In the genomic region with DNA sequence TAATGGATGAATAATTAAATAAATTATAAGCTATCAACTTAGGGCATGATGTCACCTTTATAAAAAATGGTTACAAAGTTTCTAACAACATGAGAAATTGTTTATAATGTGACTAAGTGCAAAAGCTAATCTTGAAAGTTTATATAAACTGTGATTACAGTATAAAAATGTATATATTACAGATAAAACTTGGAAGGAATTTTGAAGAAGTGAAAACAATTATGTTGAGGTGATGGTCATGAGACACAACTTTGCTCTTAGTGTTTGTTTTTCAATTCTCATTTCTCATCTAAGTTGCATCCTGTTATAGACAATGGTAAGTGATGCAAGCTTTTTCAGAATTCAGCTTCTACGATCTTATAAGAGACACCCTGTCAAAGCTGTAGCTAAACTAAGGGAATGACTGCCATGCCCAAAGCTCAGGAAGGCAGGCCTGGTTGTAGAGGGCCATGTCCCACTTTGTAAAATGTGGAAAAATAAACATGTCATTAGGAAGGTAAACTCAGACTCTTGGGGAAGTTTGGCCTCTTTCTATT, we compare ENCODE assay signal across 11 cellular contexts. TPM values are rescaled to one million over a fixed set of nuclear protein-coding genes. Genes with fewer than 3 reads are reported as not detected.
DNase-seq lines count a peak whose midpoint lies in the region; ATAC-seq, FAIRE-seq and TF ChIP-seq lines count a peak whose summit lies in the region.
"Had no signal": no experiment of that assay in that cellular context is flagged by ENCODE, and none has a peak within 500 bp of the region (broad histone marks: within the 10 kb centered on the region; RNA-seq: fewer than 3 reads in every experiment).

No MANE protein-coding gene starts in this region.

- FAIRE-seq in colon (lab: Jason Lieb, UNC) = peak; percentile 53
- no peak for FAIRE-seq in urothelium cell line (lab: Jason Lieb, UNC)

- no peaks in the 10 kb centered on the region for H3K27me3 Mint-ChIP-seq in activated CD4-positive, alpha-beta memory T cell treated with anti-CD3 and anti-CD28 coated beads for 36 hours

- peaks cover 4% of the 10 kb centered on the region for H3K9me3 Mint-ChIP-seq in activated CD4-positive, alpha-beta memory T cell treated with anti-CD3 and anti-CD28 coated beads for 36 hours

- no peak overlapping the region for H3K27ac ChIP-seq in RWPE1
- H3K27ac ChIP-seq: adrenal gland, VCaP had no signal

- no peaks in the 10 kb centered on the region for H3K4me1 Mint-ChIP-seq in activated CD4-positive, alpha-beta memory T cell treated with anti-CD3 and anti-CD28 coated beads for 36 hours (ENCODE audit: low read depth)

- TF ChIP-seq POLR2A in GM18505 (IDR thresholded peaks at IDR 0.05; ENCODE audit: borderline replicate concordance, extremely low read depth, insufficient read depth, insufficient read length) = no peak

- intact Hi-C loops in activated CD4-positive, alpha-beta memory T cell treated with anti-CD3 and anti-CD28 coated beads for 36 hours (cut with micrococcal nuclease) = no loop called here

- CTCF ChIA-PET in RWPE1 (lab: Yijun Ruan, JAX) = interaction anchor here (0.6 to 0.7 kb wide), 6 partner anchors 9 to 1603 kb away, joined by 3 to 7 read pairs (median 3); no protein-coding TSS in a partner anchor
- CTCF ChIA-PET in activated CD4-positive, alpha-beta memory T cell treated with anti-CD3 and anti-CD28 coated beads for 36 hours (lab: Charles Lee) = no interaction called here

- no peak overlapping the region for H3K27ac Mint-ChIP-seq in activated CD4-positive, alpha-beta memory T cell treated with anti-CD3 and anti-CD28 coated beads for 36 hours

- H3K4me3 Mint-ChIP-seq in activated CD4-positive, alpha-beta memory T cell treated with anti-CD3 and anti-CD28 coated beads for 36 hours = no peak overlapping the region

- H3K36me3 Mint-ChIP-seq in activated CD4-positive, alpha-beta memory T cell treated with anti-CD3 and anti-CD28 coated beads for 36 hours = no peaks in the 10 kb centered on the region

- no peak for TF ChIP-seq CTCF in RWPE1 (conservative IDR thresholded peaks at IDR 0.05; ENCODE audit: low read depth)

- no peak for DNase-seq in urothelium cell line (ENCODE audit: low spot score)
- no peak for DNase-seq in NCI-H2081 treated with DMSO at 0.1 percent for 48 hours (lab: John Stamatoyannopoulos, UW)
- no peak for DNase-seq in RWPE1 (ENCODE audit: low spot score)
- no peak for DNase-seq in activated CD4-positive, alpha-beta memory T cell treated with anti-CD3 and anti-CD28 coated beads for 36 hours
- DNase-seq: adrenal gland, substantia nigra had no signal

- POLR2A ChIA-PET in RWPE1 (lab: Yijun Ruan, JAX; ENCODE audit: low non-redundant PET) = no interaction called here
- POLR2A ChIA-PET in activated CD4-positive, alpha-beta memory T cell treated with anti-CD3 and anti-CD28 coated beads for 36 hours (lab: Charles Lee) = no interaction called here

- ATAC-seq in GM18505 (IDR thresholded peaks at IDR 0.05; ENCODE audit: unreplicated experiment) (peak; percentile 80), GM21526 (IDR thresholded peaks at IDR 0.05; ENCODE audit: low FRiP score, unreplicated experiment) (peak; percentile 75), HG03159 (IDR thresholded peaks at IDR 0.05; ENCODE audit: unreplicated experiment) (peak; percentile 79)

RNA-seq across cellular contexts. Expression of a gene that starts 23.9 kb away (rescaled TPM):
- total RNA-seq in activated CD4-positive, alpha-beta memory T cell treated with anti-CD3 and anti-CD28 coated beads for 36 hours = under 1 TPM; 0.10 TPM
